In the genomic region with DNA sequence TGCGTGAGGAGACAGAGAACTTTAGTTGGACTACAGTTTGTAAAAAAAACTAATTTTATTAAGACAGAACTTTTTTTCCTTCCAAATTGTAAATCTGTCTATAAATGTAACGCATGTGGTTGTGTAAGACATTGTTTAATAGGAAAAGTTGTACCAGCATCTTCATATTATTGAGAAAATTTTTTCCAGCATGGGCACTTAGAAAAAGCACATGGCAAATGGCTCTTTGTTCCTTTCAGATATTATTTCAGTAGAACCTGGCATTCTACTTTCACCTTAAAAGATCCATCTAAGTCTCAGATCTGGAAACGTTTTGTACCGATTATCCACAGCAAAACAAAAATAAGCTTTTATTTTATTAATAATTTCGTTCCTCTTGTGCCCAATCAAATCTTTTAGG, we compare ENCODE assay signal across 28 cellular contexts. TPM values are rescaled to one million over a fixed set of nuclear protein-coding genes. Genes with fewer than 3 reads are reported as not detected.
A peak's percentile ranks its signal among the peaks of the same experiment; 100 is the strongest.
DNase-seq lines count a peak whose midpoint lies in the region; ATAC-seq and TF ChIP-seq lines count a peak whose summit lies in the region.
"Had no signal": no experiment of that assay in that cellular context is flagged by ENCODE, and none has a peak within 500 bp of the region (broad histone marks: within the 10 kb centered on the region; RNA-seq: fewer than 3 reads in every experiment).

No MANE protein-coding gene starts in this region.

- H2BK20ac ChIP-seq in IMR-90 (ENCODE audit: low read depth, low read length), result no peak overlapping the region

- no CpG with 5 or more reads among the region's 5 CpGs for WGBS in IMR-90 (ENCODE audit: extremely low coverage in 2 of 2, insufficient read length in 1 of 2), 2 experiments
- WGBS in thyroid gland, 2 donors, result 90 to 91% methylated on average over 5 of the region's 5 CpGs

- TF ChIP-seq POLR2A in IMR-90 (IDR thresholded peaks at IDR 0.05; ENCODE audit: low read depth, low read length), result no peak
- TF ChIP-seq POLR2A in thyroid gland (IDR thresholded peaks at IDR 0.05), result no peak

- H3K27me3 Mint-ChIP-seq in Caco-2 (ENCODE audit: insufficient read depth, unreplicated experiment), result no peaks in the 10 kb centered on the region
- H3K27me3 Mint-ChIP-seq in glutamatergic neuron (ENCODE audit: unreplicated experiment), result no peaks in the 10 kb centered on the region
- H3K27me3 Mint-ChIP-seq in neural progenitor cell (ENCODE audit: insufficient read depth, low read depth), result no peaks in the 10 kb centered on the region
- H3K27me3 Mint-ChIP-seq: CD4-positive, alpha-beta memory T cell had no signal

- H3K9ac ChIP-seq in IMR-90 (ENCODE audit: low read depth, low read length) (no peak overlapping the region), neural progenitor cell (no peak overlapping the region)

- no peak for ATAC-seq in IMR-90 (ENCODE audit: low read depth)
- no peak for ATAC-seq in HG03280 (IDR thresholded peaks at IDR 0.05; ENCODE audit: unreplicated experiment)
- ATAC-seq: A549, PC-3, Right ventricle myocardium inferior, SK-N-SH treated with all-trans-retinoic acid at 6 μM for 48 hours had no signal

- CTCF ChIA-PET in Caco-2 (lab: Charles Lee) (no interaction called here), IMR-90 (lab: Yijun Ruan, JAX) (no interaction called here)

- no peak overlapping the region for H2AK5ac ChIP-seq in IMR-90 (ENCODE audit: low read depth, low read length)

- H4K20me1 ChIP-seq in IMR-90 (ENCODE audit: insufficient read depth, low read length) (peaks cover 29% of the 10 kb centered on the region), neural progenitor cell (ENCODE audit: low read depth) (peaks cover 5% of the 10 kb centered on the region)

- peaks cover 10% of the 10 kb centered on the region for H3K79me2 ChIP-seq in neural progenitor cell (ENCODE audit: low read depth)

- H3K4me1 ChIP-seq in Caco-2 (no peaks in the 10 kb centered on the region), IMR-90 (ENCODE audit: control insufficient read depth, insufficient read depth, low read length) (no peaks in the 10 kb centered on the region), neural progenitor cell (no peaks in the 10 kb centered on the region), thyroid gland (no peaks in the 10 kb centered on the region)
- H3K4me1 ChIP-seq: A549, HAP-1, SJCRH30 had no signal

- H3K79me1 ChIP-seq in IMR-90 (ENCODE audit: low read depth in 1 of 2, low read length in 2 of 2), result peaks cover 31 to 52% of the 10 kb centered on the region in 2 experiments

- POLR2A ChIA-PET in Caco-2 (lab: Charles Lee), result no interaction called here
- POLR2A ChIA-PET in IMR-90 (lab: Charles Lee; ENCODE audit: unreplicated experiment), result no interaction called here

- dilution Hi-C loops in IMR-90 (cut with HindIII; ENCODE audit: low sequenced_read_pairs, unreplicated experiment), result no loop called here

- in situ Hi-C loops in IMR-90 (cut with MboI; ENCODE audit: low sequenced_read_pairs), result loop anchor here (25.0 kb wide), 1 partner anchor 448 kb away; no protein-coding TSS in a partner anchor

- H3K9me3 Mint-ChIP-seq in Caco-2 (ENCODE audit: unreplicated experiment) (no peaks in the 10 kb centered on the region), glutamatergic neuron (ENCODE audit: unreplicated experiment) (peaks cover 12% of the 10 kb centered on the region), neural progenitor cell (no peaks in the 10 kb centered on the region)
- H3K9me3 Mint-ChIP-seq: CD4-positive, alpha-beta memory T cell had no signal

- peaks cover 12% of the 10 kb centered on the region; the same call in 1 of the 2 replicates for H3K9me1 ChIP-seq in IMR-90 (ENCODE audit: insufficient read depth, low read length)

- peaks cover 45% of the 10 kb centered on the region for H3F3A ChIP-seq in neural progenitor cell (ENCODE audit: low read depth)

- no peak overlapping the region for H2BK120ac ChIP-seq in IMR-90 (ENCODE audit: low read depth, low read length)

- no peak overlapping the region for H3K23ac ChIP-seq in IMR-90 (ENCODE audit: low read depth, low read length)

- H3K14ac ChIP-seq in IMR-90 (replicated peaks; ENCODE audit: low read depth, low read length), result no peak overlapping the region

- no peak overlapping the region for H3K4me2 ChIP-seq in IMR-90 (ENCODE audit: low read depth, low read length)
- no peak overlapping the region for H3K4me2 ChIP-seq in neural progenitor cell
- H3K4me2 ChIP-seq: A549 had no signal

- no peak overlapping the region for H3K4ac ChIP-seq in IMR-90 (ENCODE audit: low read depth, low read length)

- H2BK15ac ChIP-seq in IMR-90 (ENCODE audit: low read depth, low read length), result no peak overlapping the region

- H3K4me3 Mint-ChIP-seq in Caco-2 (ENCODE audit: unreplicated experiment) (no peak overlapping the region), glutamatergic neuron (ENCODE audit: unreplicated experiment) (no peak overlapping the region), neural progenitor cell (no peak overlapping the region)
- H3K4me3 Mint-ChIP-seq: CD4-positive, alpha-beta memory T cell had no signal

- no peak overlapping the region for H2AFZ ChIP-seq in IMR-90 (replicated peaks; ENCODE audit: low read length, poor library complexity)
- H2AFZ ChIP-seq in neural progenitor cell (replicated peaks), result no peak overlapping the region

- DNase-seq in Caco-2 (no peak), IMR-90 (no peak), glutamatergic neuron (no peak), neural progenitor cell (ENCODE audit: low spot score) (no peak), thyroid gland (no peak), germinal center (ENCODE audit: low spot score) (no peak)
- DNase-seq: C1 segment of cervical spinal cord; CD4-positive, alpha-beta memory T cell; COR-L47; DMS 273 treated with DMSO at 0.1 percent for 48 hours; DMS79; EL; GDM1; GOT3; Karpas-422; NCI-H1105; NCI-H1436 treated with DMSO at 0.1 percent for 48 hours; NCI-H187 treated with DMSO at 0.1 percent for 48 hours; NCI-H524; NCI-H774; PC-3; SJCRH30 had no signal

- H3K27me3 ChIP-seq in Caco-2 (replicated peaks; ENCODE audit: control insufficient read depth, insufficient read depth, low read length) (no peaks in the 10 kb centered on the region), IMR-90 (ENCODE audit: control insufficient read depth, insufficient read depth, low read length) (no peaks in the 10 kb centered on the region), neural progenitor cell (no peaks in the 10 kb centered on the region), thyroid gland (no peaks in the 10 kb centered on the region)
- H3K27me3 ChIP-seq: SJCRH30 had no signal

- TF ChIP-seq RAD21 in IMR-90 (IDR thresholded peaks at IDR 0.05; ENCODE audit: low read length), result no peak

- H3K4me3 ChIP-seq in Caco-2 (ENCODE audit: low read depth, low read length) (no peak overlapping the region), IMR-90 (ENCODE audit: insufficient read depth, low read depth, low read length) (no peak overlapping the region), neural progenitor cell (no peak overlapping the region), thyroid gland (replicated peaks in 1 of 3) (no peak overlapping the region)
- H3K4me3 ChIP-seq: A549, HAP-1, SJCRH30 had no signal

- no peak overlapping the region for H3K18ac ChIP-seq in IMR-90 (ENCODE audit: low read depth, low read length)

- H3K27ac ChIP-seq in IMR-90 (ENCODE audit: insufficient read depth, low read length) (no peak overlapping the region), neural progenitor cell (peak overlapping the region; percentile 46), thyroid gland (no peak overlapping the region)
- H3K27ac ChIP-seq: A549, HL-60, SJCRH30 had no signal

- intact Hi-C loops in Caco-2 (cut with micrococcal nuclease; ENCODE audit: unreplicated experiment) (no loop called here), IMR-90 (cut with micrococcal nuclease) (loop anchor here (10.0 kb wide), 1 partner anchor 450 kb away; no protein-coding TSS in a partner anchor), thyroid gland (cut with DNase I) (no loop called here)

- BruUV-seq in Caco-2 (replicated peaks; lab: Mats Ljungman, UMichigan) (TSS peak; percentile 34), IMR-90 (replicated peaks; lab: Mats Ljungman, UMichigan) (TSS peak; percentile 83)

- no peak overlapping the region for H3K56ac ChIP-seq in IMR-90 (ENCODE audit: extremely low read depth, insufficient read depth, low read length)

- no peak overlapping the region for H4K5ac ChIP-seq in IMR-90 (ENCODE audit: low read depth, low read length)

- TF ChIP-seq CTCF in Caco-2 (IDR thresholded peaks at IDR 0.05; ENCODE audit: insufficient read depth in 1 of 2, low read depth in 1 of 2, low read length in 1 of 2, severe bottlenecking in 1 of 2, unreplicated experiment in 1 of 2) (no peak), IMR-90 (conservative IDR thresholded peaks at IDR 0.05; ENCODE audit: low read depth, low read length) (no peak), glutamatergic neuron (IDR thresholded peaks at IDR 0.05; ENCODE audit: partially characterized antibody, unreplicated experiment) (no peak), neural progenitor cell (IDR thresholded peaks at IDR 0.05) (no peak), thyroid gland (IDR thresholded peaks at IDR 0.05) (no peak)

- H3K36me3 ChIP-seq in Caco-2 (ENCODE audit: control insufficient read depth, insufficient read depth, low read length) (peaks cover 2% of the 10 kb centered on the region; the same call in 1 of the 2 replicates), IMR-90 (ENCODE audit: control insufficient read depth, insufficient read depth, low read length) (peaks cover 41% of the 10 kb centered on the region), neural progenitor cell (no peaks in the 10 kb centered on the region), thyroid gland (peaks cover 30 to 34% of the 10 kb centered on the region in 2 donors)

- H4K91ac ChIP-seq in IMR-90 (ENCODE audit: insufficient read depth, low read depth, low read length), result no peak overlapping the region

- no peak overlapping the region for H4K8ac ChIP-seq in IMR-90 (ENCODE audit: low read depth in 2 of 2, low read length in 2 of 2)

- H3K36me3 Mint-ChIP-seq in Caco-2 (ENCODE audit: insufficient read depth, unreplicated experiment), result peaks cover 92% of the 10 kb centered on the region
- H3K36me3 Mint-ChIP-seq in glutamatergic neuron (ENCODE audit: unreplicated experiment), result no peaks in the 10 kb centered on the region
- peaks cover 45% of the 10 kb centered on the region for H3K36me3 Mint-ChIP-seq in neural progenitor cell

- H3K27ac Mint-ChIP-seq in Caco-2 (ENCODE audit: unreplicated experiment) (no peak overlapping the region), glutamatergic neuron (ENCODE audit: unreplicated experiment) (peak overlapping the region; percentile 59), neural progenitor cell (no peak overlapping the region)

- H3K9me3 ChIP-seq in Caco-2, result no peaks in the 10 kb centered on the region
- no peaks in the 10 kb centered on the region for H3K9me3 ChIP-seq in IMR-90 (ENCODE audit: control insufficient read depth, insufficient read depth, low read length)
- no peaks in the 10 kb centered on the region for H3K9me3 ChIP-seq in neural progenitor cell (ENCODE audit: low read depth)
- no peaks in the 10 kb centered on the region for H3K9me3 ChIP-seq in thyroid gland
- H3K9me3 ChIP-seq: A549, HAP-1, SJCRH30 had no signal

- no peak overlapping the region for H2BK5ac ChIP-seq in IMR-90 (ENCODE audit: low read depth, low read length, poor library complexity, severe bottlenecking)

- no peak overlapping the region for H2AK9ac ChIP-seq in IMR-90 (replicated peaks; ENCODE audit: low read depth, low read length, poor library complexity)

- H3K4me1 Mint-ChIP-seq in Caco-2 (ENCODE audit: low read depth, unreplicated experiment) (peaks cover 6% of the 10 kb centered on the region), glutamatergic neuron (ENCODE audit: low read depth, unreplicated experiment) (no peaks in the 10 kb centered on the region), neural progenitor cell (peaks cover 8% of the 10 kb centered on the region)

RNA-seq across cellular contexts. Expression of a gene that starts 43.2 kb away (rescaled TPM):
- total RNA-seq in Caco-2 (2022), result 24.6 and 27.7 TPM in 2 replicates
- 24.7 and 30.3 TPM in 2 replicates for total RNA-seq in IMR-90 (2012; rRNA removed)
- polyA plus RNA-seq in IMR-90 (2012; rRNA removed), result 9.1 and 11.2 TPM in 2 replicates
- polyA plus RNA-seq in IMR-90 (2012; cell fraction: cytosol; rRNA removed), result 3.0 and 4.6 TPM in 2 replicates
- 2.6 and 15.3 TPM in 2 replicates for polyA plus RNA-seq in IMR-90 (2012; cell fraction: nucleus; rRNA removed; ENCODE audit: low replicate concordance)
- 28.9 TPM for total RNA-seq in glutamatergic neuron (ENCODE audit: unreplicated experiment)
- total RNA-seq in neural progenitor cell (ENCODE audit: low replicate concordance), result 16.8 and 21.8 TPM in 2 replicates
- total RNA-seq in thyroid gland, result 10 to 100 TPM; 22.1 to 37.5 (median 25.0) TPM
